8 cellular contexts compared by ENCODE assay signal in genomic region chr11:73661035-73661628, GRCh38. TPM values are rescaled to one million over a fixed set of nuclear protein-coding genes. Genes with fewer than 3 reads are reported as not detected.
DNase-seq lines count a peak whose midpoint lies in the region; ATAC-seq and TF ChIP-seq lines count a peak whose summit lies in the region.

No MANE protein-coding gene starts in this region.

- peak overlapping the region; percentile 53 for H4K8ac ChIP-seq in trophoblast cell (ENCODE audit: low read depth, low read length)

- ATAC-seq in GM21447 (IDR thresholded peaks at IDR 0.05; ENCODE audit: unreplicated experiment) = peak; percentile 86

- H2AFZ ChIP-seq in MM.1S (ENCODE audit: low read length) = peak overlapping the region; percentile 46
- peak overlapping the region; percentile 50 for H2AFZ ChIP-seq in trophoblast cell (ENCODE audit: insufficient read depth, low read length, poor library complexity)

- no peak for TF ChIP-seq POLR2A in thyroid gland (IDR thresholded peaks at IDR 0.05)

- H3F3A ChIP-seq in MM.1S (ENCODE audit: insufficient read depth, low read length) = no peaks in the 10 kb centered on the region

- H3K4me3 ChIP-seq in MM.1S (ENCODE audit: low read length) (peak overlapping the region; percentile 35; the same call in 1 of the 2 replicates), trophoblast cell (ENCODE audit: low read depth, low read length) (peak overlapping the region; percentile 38), thyroid gland (replicated peaks in 1 of 3) (peak overlapping the region in 1 of 3 donors; percentile 6)

- peak overlapping the region; percentile 85 for H3K4me2 ChIP-seq in MM.1S (ENCODE audit: low read depth, low read length)
- peak overlapping the region; percentile 83 for H3K4me2 ChIP-seq in trophoblast cell (ENCODE audit: low read length)

- no peaks in the 10 kb centered on the region for H3K79me1 ChIP-seq in trophoblast cell (ENCODE audit: low read length)

- H3K18ac ChIP-seq in trophoblast cell (ENCODE audit: low read length) = no peak overlapping the region

- H3K27me3 ChIP-seq in MM.1S (replicated peaks; ENCODE audit: insufficient read depth, low read length) = no peaks in the 10 kb centered on the region
- no peaks in the 10 kb centered on the region for H3K27me3 ChIP-seq in trophoblast cell (ENCODE audit: insufficient read depth, low read length)
- no peaks in the 10 kb centered on the region for H3K27me3 ChIP-seq in thyroid gland

- H2BK120ac ChIP-seq in trophoblast cell (ENCODE audit: insufficient read depth, low read length, poor library complexity) = no peak overlapping the region

- H2AK5ac ChIP-seq in trophoblast cell (ENCODE audit: low read length) = no peak overlapping the region

- H3K9ac ChIP-seq in MM.1S (ENCODE audit: low read length) (no peak overlapping the region; the same call in 1 of the 2 replicates), trophoblast cell (ENCODE audit: low read length) (peak overlapping the region; percentile 20)

- TF ChIP-seq CTCF in MM.1S (IDR thresholded peaks at IDR 0.05; ENCODE audit: low read length) (peak; percentile 92), thyroid gland (IDR thresholded peaks at IDR 0.05) (peak; percentile 86 to 99 (median 97))

- H3K4me1 ChIP-seq in MM.1S (ENCODE audit: low read length) (no peaks in the 10 kb centered on the region), trophoblast cell (ENCODE audit: control insufficient read depth in 1 of 2, insufficient read depth in 2 of 2, low read length in 2 of 2) (peaks cover 8 to 13% of the 10 kb centered on the region in 2 experiments), thyroid gland (peaks cover 0 to 9% of the 10 kb centered on the region in 2 donors)

- no peak overlapping the region for H3K4ac ChIP-seq in trophoblast cell (ENCODE audit: low read depth, low read length)

- intact Hi-C loops in cardiac septum (cut with DNase I) = loop anchor here (1.0 kb wide), 2 partner anchors 36 to 257 kb away; no protein-coding TSS in a partner anchor
- intact Hi-C loops in thyroid gland (cut with DNase I) = loop anchor here (2.0 to 5.0 kb wide), 2 partner anchors 36 to 264 kb away; no protein-coding TSS in a partner anchor

- DNase-seq in CD1c-positive myeloid dendritic cell (ENCODE audit: extremely low spot score) = peak; percentile 89
- DNase-seq in MM.1S = peak; percentile 80
- DNase-seq in SW 1271 (lab: John Stamatoyannopoulos, UW) = peak; percentile 45 to 65
- DNase-seq in activated naive CD8-positive, alpha-beta T cell treated with anti-CD3 and anti-CD28 coated beads, Interleukin-2, amount 50 U/mL, for 16 hours (ENCODE audit: low read depth, low spot score) = peak; percentile 75
- peak; percentile 95 for DNase-seq in cardiac septum (ENCODE audit: low spot score)
- peak; percentile 85 to 96 for DNase-seq in trophoblast cell
- peak; percentile 84 to 89 for DNase-seq in thyroid gland

- no peak overlapping the region for H4K91ac ChIP-seq in trophoblast cell (ENCODE audit: low read depth, low read length)

- H3K79me2 ChIP-seq in MM.1S (ENCODE audit: low read length) (no peaks in the 10 kb centered on the region), trophoblast cell (ENCODE audit: control insufficient read depth, insufficient read depth, low read length, poor library complexity) (no peaks in the 10 kb centered on the region)

- H3K36me3 ChIP-seq in MM.1S (replicated peaks; ENCODE audit: insufficient read depth, low read length) (no peaks in the 10 kb centered on the region), trophoblast cell (ENCODE audit: control insufficient read depth in 1 of 2, insufficient read depth in 2 of 2, low read length in 2 of 2) (no peaks in the 10 kb centered on the region), thyroid gland (no peaks in the 10 kb centered on the region)

- no peak overlapping the region for H2BK5ac ChIP-seq in trophoblast cell (ENCODE audit: low read depth, low read length, poor library complexity)

- H2BK12ac ChIP-seq in trophoblast cell (ENCODE audit: low read length) = no peak overlapping the region

- H3K23ac ChIP-seq in trophoblast cell (ENCODE audit: low read length) = no peak overlapping the region

- no peak overlapping the region for H3K27ac ChIP-seq in MM.1S (ENCODE audit: low read length)
- H3K27ac ChIP-seq in trophoblast cell (ENCODE audit: low read depth, low read length) = no peak overlapping the region
- H3K27ac ChIP-seq in thyroid gland = no peak overlapping the region

- H3K9me2 ChIP-seq in MM.1S (replicated peaks; ENCODE audit: insufficient read depth, low read length) = no peaks in the 10 kb centered on the region

- H3K14ac ChIP-seq in trophoblast cell (ENCODE audit: low read length) = no peak overlapping the region

- WGBS in trophoblast cell (ENCODE audit: extremely low coverage, insufficient coverage, insufficient read length) = no CpG with 5 or more reads among the region's 40 CpGs
- 3 to 15% methylated on average over 13 to 26 of the region's 40 CpGs for WGBS in thyroid gland, 2 donors

- no peaks in the 10 kb centered on the region for H4K20me1 ChIP-seq in MM.1S (ENCODE audit: insufficient read depth, low read length)

- no peak overlapping the region for H4K12ac ChIP-seq in trophoblast cell (ENCODE audit: low read depth, low read length)

- no peaks in the 10 kb centered on the region for H3K9me3 ChIP-seq in MM.1S (replicated peaks; ENCODE audit: insufficient read depth, low read length)
- H3K9me3 ChIP-seq in trophoblast cell (ENCODE audit: insufficient read depth, low read depth, low read length) = peaks cover 1% of the 10 kb centered on the region
- no peaks in the 10 kb centered on the region for H3K9me3 ChIP-seq in thyroid gland

RNA-seq across cellular contexts. Expression of gene PLEKHB1, which starts 14.8 kb away (rescaled TPM):
- total RNA-seq in cardiac septum = 31.2 TPM
- polyA plus RNA-seq in trophoblast cell (2013) = 0.12 and 0.34 TPM in 2 replicates
- 10 to 100 TPM; 25.1 to 98.8 (median 77.4) TPM for total RNA-seq in thyroid gland
